Comparison of ENCODE assay signal across 1 cellular context in genomic region chr2:57802243-57802642, GRCh38.
TF ChIP-seq lines count a peak whose summit lies in the region.

No MANE protein-coding gene starts in this region.

TF ChIP-seq in K562, 482 proteins besides CTCF, POLR2A, EP300 and RAD21 (continued from another document):
- TF ChIP-seq ZBTB40 (IDR thresholded peaks at IDR 0.05) (no peak), ZBTB40 (CRISPR knock-in tag; IDR thresholded peaks at IDR 0.05) (no peak), YY1 (IDR thresholded peaks at IDR 0.05; ENCODE audit: borderline replicate concordance in 1 of 3, control insufficient read depth in 1 of 3, extremely low read depth in 1 of 3, insufficient read depth in 3 of 3, insufficient read length in 1 of 3, insufficient replicate concordance in 2 of 3, low read depth in 1 of 3, low read length in 2 of 3) (peak in 1 of 3 experiments; percentile 48)
